ENCODE assay signal across 5 cellular contexts in genomic region chr17:70045780-70046179, GRCh38. TPM values are rescaled to one million over a fixed set of nuclear protein-coding genes. Genes with fewer than 3 reads are reported as not detected.
"Had no signal": no experiment of that assay in that cellular context is flagged by ENCODE, and none has a peak within 500 bp of the region (broad histone marks: within the 10 kb centered on the region; RNA-seq: fewer than 3 reads in every experiment).

No MANE protein-coding gene starts in this region.

RNA-seq across cellular contexts. Expression of gene KCNJ16, which starts 29.2 kb away (rescaled TPM):
- total RNA-seq: M059J, PC-3, Right ventricle myocardium inferior, RPMI7951, SJCRH30 had no signal
